Comparison of ENCODE assay signal across 15 cellular contexts in genomic region chr2:134716716-134717585, GRCh38. TPM values are rescaled to one million over a fixed set of nuclear protein-coding genes. Genes with fewer than 3 reads are reported as not detected.
DNase-seq lines count a peak whose midpoint lies in the region; ATAC-seq and TF ChIP-seq lines count a peak whose summit lies in the region.
"Had no signal": no experiment of that assay in that cellular context is flagged by ENCODE, and none has a peak within 500 bp of the region (broad histone marks: within the 10 kb centered on the region; RNA-seq: fewer than 3 reads in every experiment).

No MANE protein-coding gene starts in this region.

- H3K9me3 ChIP-seq in CD4-positive, alpha-beta memory T cell (ENCODE audit: control insufficient read depth in 1 of 2, low read length in 2 of 2) = no peaks in the 10 kb centered on the region
- no peaks in the 10 kb centered on the region for H3K9me3 ChIP-seq in DND-41 (ENCODE audit: insufficient read depth, low read length, severe bottlenecking)
- H3K9me3 ChIP-seq: body of pancreas, SJSA1 had no signal

- H3K4me3 ChIP-seq in CD4-positive, alpha-beta memory T cell (ENCODE audit: low read length in 2 of 2) = no peak overlapping the region
- H3K4me3 ChIP-seq in DND-41 (ENCODE audit: low read depth in 1 of 2, low read length in 2 of 2) = no peak overlapping the region
- H3K4me3 ChIP-seq: SJSA1 had no signal

- H2AFZ ChIP-seq in DND-41 (ENCODE audit: low read depth, low read length) = no peak overlapping the region

- TF ChIP-seq CTCF in DND-41 (IDR thresholded peaks at IDR 0.05; ENCODE audit: borderline replicate concordance, extremely low read depth, low read length, poor library complexity, severe bottlenecking) (no peak), mesothelial cell of epicardium (IDR thresholded peaks at IDR 0.05; ENCODE audit: unreplicated experiment) (no peak)

- H3K9ac ChIP-seq in DND-41 (ENCODE audit: low read depth, low read length) = no peak overlapping the region

- CTCF ChIA-PET in CD4-positive, alpha-beta memory T cell (lab: Charles Lee; ENCODE audit: partially characterized antibody) = interaction anchor here (1.3 kb wide), 1 partner anchor 59 kb away, joined by 4 read pairs; no protein-coding TSS in a partner anchor

- no peak overlapping the region for H3K27ac ChIP-seq in CD4-positive, alpha-beta memory T cell (ENCODE audit: low read depth, low read length)
- H3K27ac ChIP-seq in DND-41 (ENCODE audit: low read length) = peak overlapping the region; percentile 86
- H3K27ac ChIP-seq: SJSA1 had no signal

- H3K27me3 Mint-ChIP-seq in CD4-positive, alpha-beta memory T cell = peaks cover 46% of the 10 kb centered on the region in 2 donors
- peaks cover 77% of the 10 kb centered on the region for H3K27me3 Mint-ChIP-seq in activated T-helper 2 cell treated with anti-CD3 and anti-CD28 coated beads, Interferon-gamma antibody, Interleukin-2, Interleukin-4, amounts not matched to agents 10 μg/mL and 5 μg/mL and 100 μg/mL, durations not matched to agents 14 hours and 24 hours and 36 hours (ENCODE audit: low read depth)
- H3K27me3 Mint-ChIP-seq in mesothelial cell of epicardium (ENCODE audit: low read depth) = peaks cover 92% of the 10 kb centered on the region

- no peaks in the 10 kb centered on the region for H4K20me1 ChIP-seq in DND-41 (ENCODE audit: insufficient read depth, low read length)

- H3K27me3 ChIP-seq in CD4-positive, alpha-beta memory T cell (ENCODE audit: insufficient read depth, low read length) = peaks cover 30% of the 10 kb centered on the region
- H3K27me3 ChIP-seq in DND-41 (ENCODE audit: insufficient read depth, low read length, poor library complexity) = peaks cover 11% of the 10 kb centered on the region
- H3K27me3 ChIP-seq: body of pancreas had no signal

- H3K4me3 Mint-ChIP-seq in CD4-positive, alpha-beta memory T cell = peak overlapping the region; percentile 71 to 85 (median 80)
- peak overlapping the region; percentile 60 for H3K4me3 Mint-ChIP-seq in activated T-helper 2 cell treated with anti-CD3 and anti-CD28 coated beads, Interferon-gamma antibody, Interleukin-2, Interleukin-4, amounts not matched to agents 10 μg/mL and 5 μg/mL and 100 μg/mL, durations not matched to agents 14 hours and 24 hours and 36 hours (ENCODE audit: low read depth)
- H3K4me3 Mint-ChIP-seq in mesothelial cell of epicardium = peak overlapping the region; percentile 25

- H3K4me1 ChIP-seq in CD4-positive, alpha-beta memory T cell (ENCODE audit: insufficient read depth, low read length) = peaks cover 20% of the 10 kb centered on the region
- peaks cover 55% of the 10 kb centered on the region for H3K4me1 ChIP-seq in DND-41 (ENCODE audit: insufficient read depth, low read length)

- peaks cover 0 to 2% (median 0%) of the 10 kb centered on the region in 8 donors for H3K9me3 Mint-ChIP-seq in CD4-positive, alpha-beta memory T cell
- H3K9me3 Mint-ChIP-seq in activated T-helper 2 cell treated with anti-CD3 and anti-CD28 coated beads, Interferon-gamma antibody, Interleukin-2, Interleukin-4, amounts not matched to agents 10 μg/mL and 5 μg/mL and 100 μg/mL, durations not matched to agents 14 hours and 24 hours and 36 hours = no peaks in the 10 kb centered on the region
- no peaks in the 10 kb centered on the region for H3K9me3 Mint-ChIP-seq in mesothelial cell of epicardium

- DNase-seq in CD4-positive, alpha-beta memory T cell = no peak
- no peak for DNase-seq in DND-41
- DNase-seq in activated T-helper 2 cell treated with anti-CD3 and anti-CD28 coated beads, Interferon-gamma antibody, Interleukin-2, Interleukin-4, amounts not matched to agents 10 μg/mL and 5 μg/mL and 100 μg/mL, durations not matched to agents 14 hours and 24 hours and 36 hours (ENCODE audit: low spot score) = no peak
- DNase-seq in mesothelial cell of epicardium (ENCODE audit: low spot score in 2 of 2, unreplicated experiment in 2 of 2) = no peak
- DNase-seq in NAMALWA (ENCODE audit: low spot score) = no peak
- no peak for DNase-seq in NK-92 (lab: John Stamatoyannopoulos, UW; ENCODE audit: unreplicated experiment)
- DNase-seq: activated CD4-positive, alpha-beta T cell treated with anti-CD3 and anti-CD28 coated beads, Interleukin-2, amount 50 U/mL, for 4 hours; DMS153; MM.1S; stimulated activated naive CD4-positive, alpha-beta T cell treated with Interleukin-2 at 50 U/mL for 16 hours had no signal

- no peaks in the 10 kb centered on the region for H3K36me3 ChIP-seq in CD4-positive, alpha-beta memory T cell (ENCODE audit: insufficient read depth, low read length)
- no peaks in the 10 kb centered on the region for H3K36me3 ChIP-seq in DND-41 (ENCODE audit: insufficient read depth, low read length)
- H3K36me3 ChIP-seq: SJSA1 had no signal

- peaks cover 13 to 37% (median 19%) of the 10 kb centered on the region in 4 donors for H3K4me1 Mint-ChIP-seq in CD4-positive, alpha-beta memory T cell
- peaks cover 19% of the 10 kb centered on the region for H3K4me1 Mint-ChIP-seq in activated T-helper 2 cell treated with anti-CD3 and anti-CD28 coated beads, Interferon-gamma antibody, Interleukin-2, Interleukin-4, amounts not matched to agents 10 μg/mL and 5 μg/mL and 100 μg/mL, durations not matched to agents 14 hours and 24 hours and 36 hours (ENCODE audit: low read depth)
- peaks cover 5% of the 10 kb centered on the region for H3K4me1 Mint-ChIP-seq in mesothelial cell of epicardium

- POLR2A ChIA-PET in CD4-positive, alpha-beta memory T cell (lab: Charles Lee; ENCODE audit: partially characterized antibody) = no interaction called here

- ATAC-seq in DND-41 (ENCODE audit: insufficient read depth, low read depth) = no peak; the same call in 2 of the 3 replicates
- ATAC-seq in HG03520 (IDR thresholded peaks at IDR 0.05; ENCODE audit: unreplicated experiment) = no peak
- no peak for ATAC-seq in GM21737 (IDR thresholded peaks at IDR 0.05; ENCODE audit: unreplicated experiment)
- ATAC-seq: body of pancreas, esophagus mucosa had no signal

- intact Hi-C loops in CD4-positive, alpha-beta memory T cell (cut with micrococcal nuclease) = loop anchor here (5.0 kb wide), 1 partner anchor 50 kb away; no protein-coding TSS in a partner anchor
- intact Hi-C loops in activated T-helper 2 cell treated with anti-CD3 and anti-CD28 coated beads, Interferon-gamma antibody, Interleukin-2, Interleukin-4, amounts not matched to agents 10 μg/mL and 5 μg/mL and 100 μg/mL, durations not matched to agents 14 hours and 24 hours and 36 hours (cut with micrococcal nuclease) = loop anchor here (10.0 kb wide), 2 partner anchors 52 to 152 kb away; no protein-coding TSS in a partner anchor

- no peaks in the 10 kb centered on the region for H3K79me2 ChIP-seq in DND-41 (ENCODE audit: insufficient read depth, low read length)

- H3K4me2 ChIP-seq in DND-41 (ENCODE audit: insufficient read depth, low read length) = no peak overlapping the region

- no peaks in the 10 kb centered on the region for H3K36me3 Mint-ChIP-seq in CD4-positive, alpha-beta memory T cell
- no peaks in the 10 kb centered on the region for H3K36me3 Mint-ChIP-seq in activated T-helper 2 cell treated with anti-CD3 and anti-CD28 coated beads, Interferon-gamma antibody, Interleukin-2, Interleukin-4, amounts not matched to agents 10 μg/mL and 5 μg/mL and 100 μg/mL, durations not matched to agents 14 hours and 24 hours and 36 hours (ENCODE audit: low read depth)
- H3K36me3 Mint-ChIP-seq in mesothelial cell of epicardium = no peaks in the 10 kb centered on the region

- H3K27ac Mint-ChIP-seq in CD4-positive, alpha-beta memory T cell = no peak overlapping the region
- no peak overlapping the region for H3K27ac Mint-ChIP-seq in activated T-helper 2 cell treated with anti-CD3 and anti-CD28 coated beads, Interferon-gamma antibody, Interleukin-2, Interleukin-4, amounts not matched to agents 10 μg/mL and 5 μg/mL and 100 μg/mL, durations not matched to agents 14 hours and 24 hours and 36 hours
- no peak overlapping the region for H3K27ac Mint-ChIP-seq in mesothelial cell of epicardium

RNA-seq across cellular contexts. Expression of gene TMEM163, which starts 1.8 kb away (rescaled TPM):
- not detected for total RNA-seq in CD4-positive, alpha-beta memory T cell
- under 1 TPM in 1 of 2 donors, not detected in 1; 0.47 TPM for polyA plus RNA-seq in CD4-positive, alpha-beta memory T cell
- total RNA-seq in activated T-helper 2 cell treated with anti-CD3 and anti-CD28 coated beads, Interferon-gamma antibody, Interleukin-2, Interleukin-4, amounts not matched to agents 10 μg/mL and 5 μg/mL and 100 μg/mL, durations not matched to agents 14 hours and 24 hours and 36 hours = 0.09 and 0.27 TPM in 2 replicates
- 0.29 to 0.47 TPM in 2 of 3 replicates, not detected in the other for total RNA-seq in mesothelial cell of epicardium
- total RNA-seq: SJSA1 had no signal

Comparison
In these comparisons a context has a peak if more than half of its experiments do, and no peak if none do; other contexts are left out.
1. H3K4me3 Mint-ChIP-seq: peak in every context shown above with its lines; median percentile 80 in CD4-positive, alpha-beta memory T cell; 60 in activated T-helper 2 cell treated with anti-CD3 and anti-CD28 coated beads, Interferon-gamma antibody, Interleukin-2, Interleukin-4, amounts not matched to agents 10 μg/mL and 5 μg/mL and 100 μg/mL, durations not matched to agents 14 hours and 24 hours and 36 hours; 25 in mesothelial cell of epicardium.